In the genomic region with DNA sequence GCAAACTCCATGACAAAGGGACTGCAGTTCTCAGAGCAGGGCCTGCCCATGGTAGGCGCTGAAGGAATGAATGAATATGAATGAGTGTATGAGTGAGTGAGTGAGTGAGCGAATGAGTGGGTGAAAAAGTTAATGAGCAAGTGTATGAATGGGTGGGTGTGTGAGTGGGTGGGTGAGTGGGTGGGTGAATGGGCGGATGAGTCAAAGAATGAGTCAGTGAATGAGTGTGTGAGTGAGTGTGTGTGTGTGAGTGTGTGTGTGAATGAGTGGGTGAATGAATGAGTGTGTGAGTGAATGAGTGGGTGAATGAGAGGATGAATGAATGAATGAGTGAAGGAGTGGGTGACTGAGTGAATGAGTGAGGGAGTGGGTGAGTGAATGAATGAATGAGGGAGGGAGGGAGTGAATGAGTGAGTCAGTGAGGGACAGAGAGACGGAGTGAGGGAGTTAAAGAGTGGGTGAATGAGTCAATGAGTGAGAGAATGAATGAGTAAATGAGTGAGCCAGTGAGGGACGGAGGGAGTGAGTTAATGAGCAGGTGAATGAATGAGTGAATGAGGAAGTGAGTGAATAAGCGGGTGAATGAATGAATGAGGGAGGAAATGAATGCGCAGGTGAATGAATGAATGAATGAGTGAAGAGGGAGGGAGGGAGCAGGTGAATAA, we compare ENCODE assay signal across 1 cellular context.
TF ChIP-seq lines count a peak whose summit lies in the region.

No MANE protein-coding gene starts in this region.

TF ChIP-seq in K562, 482 proteins besides CTCF, POLR2A, EP300 and RAD21 (continued from another document):
- TF ChIP-seq, protein P1, sequence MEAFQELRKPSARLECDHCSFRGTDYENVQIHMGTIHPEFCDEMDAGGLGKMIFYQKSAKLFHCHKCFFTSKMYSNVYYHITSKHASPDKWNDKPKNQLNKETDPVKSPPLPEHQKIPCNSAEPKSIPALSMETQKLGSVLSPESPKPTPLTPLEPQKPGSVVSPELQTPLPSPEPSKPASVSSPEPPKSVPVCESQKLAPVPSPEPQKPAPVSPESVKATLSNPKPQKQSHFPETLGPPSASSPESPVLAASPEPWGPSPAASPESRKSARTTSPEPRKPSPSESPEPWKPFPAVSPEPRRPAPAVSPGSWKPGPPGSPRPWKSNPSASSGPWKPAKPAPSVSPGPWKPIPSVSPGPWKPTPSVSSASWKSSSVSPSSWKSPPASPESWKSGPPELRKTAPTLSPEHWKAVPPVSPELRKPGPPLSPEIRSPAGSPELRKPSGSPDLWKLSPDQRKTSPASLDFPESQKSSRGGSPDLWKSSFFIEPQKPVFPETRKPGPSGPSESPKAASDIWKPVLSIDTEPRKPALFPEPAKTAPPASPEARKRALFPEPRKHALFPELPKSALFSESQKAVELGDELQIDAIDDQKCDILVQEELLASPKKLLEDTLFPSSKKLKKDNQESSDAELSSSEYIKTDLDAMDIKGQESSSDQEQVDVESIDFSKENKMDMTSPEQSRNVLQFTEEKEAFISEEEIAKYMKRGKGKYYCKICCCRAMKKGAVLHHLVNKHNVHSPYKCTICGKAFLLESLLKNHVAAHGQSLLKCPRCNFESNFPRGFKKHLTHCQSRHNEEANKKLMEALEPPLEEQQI (IDR thresholded peaks at IDR 0.05), result no peak
- 0 out of 2 replicates have a peak, but pooled peaks have one; percentile 23 for TF ChIP-seq NCOA1 (IDR thresholded peaks at IDR 0.05; ENCODE audit: low read depth)
- TF ChIP-seq EHMT2 (IDR thresholded peaks at IDR 0.05), result 0 out of 2 replicates have a peak, but pooled peaks have one; percentile 39
- TF ChIP-seq, protein P2, sequence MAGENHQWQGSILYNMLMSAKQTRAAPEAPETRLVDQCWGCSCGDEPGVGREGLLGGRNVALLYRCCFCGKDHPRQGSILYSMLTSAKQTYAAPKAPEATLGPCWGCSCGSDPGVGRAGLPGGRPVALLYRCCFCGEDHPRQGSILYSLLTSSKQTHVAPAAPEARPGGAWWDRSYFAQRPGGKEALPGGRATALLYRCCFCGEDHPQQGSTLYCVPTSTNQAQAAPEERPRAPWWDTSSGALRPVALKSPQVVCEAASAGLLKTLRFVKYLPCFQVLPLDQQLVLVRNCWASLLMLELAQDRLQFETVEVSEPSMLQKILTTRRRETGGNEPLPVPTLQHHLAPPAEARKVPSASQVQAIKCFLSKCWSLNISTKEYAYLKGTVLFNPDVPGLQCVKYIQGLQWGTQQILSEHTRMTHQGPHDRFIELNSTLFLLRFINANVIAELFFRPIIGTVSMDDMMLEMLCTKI (IDR thresholded peaks at IDR 0.05; ENCODE audit: partially characterized antibody), result no peak
- TF ChIP-seq SMARCE1 (IDR thresholded peaks at IDR 0.05), result peak; percentile 31; the same call in 1 of the 2 replicates
- TF ChIP-seq, protein P3, sequence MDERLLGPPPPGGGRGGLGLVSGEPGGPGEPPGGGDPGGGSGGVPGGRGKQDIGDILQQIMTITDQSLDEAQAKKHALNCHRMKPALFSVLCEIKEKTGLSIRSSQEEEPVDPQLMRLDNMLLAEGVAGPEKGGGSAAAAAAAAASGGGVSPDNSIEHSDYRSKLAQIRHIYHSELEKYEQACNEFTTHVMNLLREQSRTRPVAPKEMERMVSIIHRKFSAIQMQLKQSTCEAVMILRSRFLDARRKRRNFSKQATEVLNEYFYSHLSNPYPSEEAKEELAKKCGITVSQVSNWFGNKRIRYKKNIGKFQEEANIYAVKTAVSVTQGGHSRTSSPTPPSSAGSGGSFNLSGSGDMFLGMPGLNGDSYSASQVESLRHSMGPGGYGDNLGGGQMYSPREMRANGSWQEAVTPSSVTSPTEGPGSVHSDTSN (CRISPR knock-in tag; IDR thresholded peaks at IDR 0.05; ENCODE audit: low read depth), result no peak
- TF ChIP-seq, protein P3 (tag; conservative IDR thresholded peaks at IDR 0.05; ENCODE audit: low read depth), result no peak
- 0 out of 2 replicates have a peak, but pooled peaks have one; percentile 29 for TF ChIP-seq NBN (IDR thresholded peaks at IDR 0.05; ENCODE audit: low read depth)
- TF ChIP-seq ESRRA (IDR thresholded peaks at IDR 0.05; ENCODE audit: borderline replicate concordance, low read depth), result no peak
- TF ChIP-seq EZH2 (IDR thresholded peaks at IDR 0.05; ENCODE audit: borderline replicate concordance, low read depth, low read length), result no peak
- no peak for TF ChIP-seq GATA2 (CRISPR knock-in tag; IDR thresholded peaks at IDR 0.05)
- no peak for TF ChIP-seq ZNF436 (CRISPR knock-in tag; IDR thresholded peaks at IDR 0.05)
TF ChIP-seq in K562: peak in this region for 37.
